In the genomic region with DNA sequence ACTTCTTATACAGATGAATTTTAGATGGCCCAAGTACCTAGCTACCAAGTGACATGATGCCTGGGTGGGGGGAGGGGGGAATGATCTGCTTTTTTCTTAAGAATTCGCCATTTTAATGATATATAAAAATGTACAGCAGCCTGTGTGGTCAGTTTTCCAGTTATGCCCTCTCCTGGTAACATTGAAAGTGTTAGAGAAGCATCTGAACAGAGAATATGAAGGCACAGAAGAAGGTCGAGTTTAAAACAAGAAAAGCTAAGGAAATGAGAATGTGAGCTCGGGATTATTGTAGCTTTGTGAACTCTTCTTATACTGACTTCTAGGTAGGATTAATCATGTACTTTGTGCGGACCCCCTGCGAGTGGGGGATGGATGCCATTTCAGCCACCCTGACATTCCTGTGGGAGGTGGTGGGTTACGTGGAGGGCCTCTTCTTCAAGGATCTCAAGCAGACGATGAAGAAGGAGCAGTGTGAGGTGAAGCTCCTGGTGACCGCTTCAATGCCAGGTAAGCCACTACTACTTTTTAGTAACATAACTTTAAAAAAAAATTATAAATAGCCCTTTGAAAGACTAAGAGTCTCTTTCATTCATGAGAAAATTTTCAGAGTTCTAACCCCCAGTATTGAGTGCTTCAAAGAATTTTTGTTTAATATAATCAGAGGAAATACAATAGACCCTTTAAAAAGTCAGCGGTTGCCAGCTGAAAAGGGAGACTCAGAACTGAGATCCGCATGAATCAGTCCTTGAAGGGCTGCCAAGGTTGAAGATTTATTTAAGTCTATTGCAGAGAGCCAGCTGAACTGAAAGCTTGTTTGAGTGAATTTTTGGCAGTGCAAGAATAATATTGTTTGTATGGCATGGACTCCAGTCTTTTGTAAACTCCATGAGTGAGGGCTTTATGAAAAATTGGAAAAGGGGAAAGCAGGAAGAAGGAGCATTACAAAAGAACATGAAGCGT, we compare ENCODE assay signal across 11 cellular contexts.
DNase-seq lines count a peak whose midpoint lies in the region; ATAC-seq, FAIRE-seq and TF ChIP-seq lines count a peak whose summit lies in the region.
"Had no signal": no experiment of that assay in that cellular context is flagged by ENCODE, and none has a peak within 500 bp of the region (broad histone marks: within the 10 kb centered on the region; RNA-seq: fewer than 3 reads in every experiment).

No MANE protein-coding gene starts in this region.

- POLR2A ChIA-PET in activated CD4-positive, alpha-beta T cell treated with anti-CD3 and anti-CD28 coated beads for 36 hours (lab: Charles Lee), result no interaction called here
- POLR2A ChIA-PET in T-cell (lab: Charles Lee), result interaction anchor here in 1 of 2 donors (1.0 kb wide), 1 partner anchor 13 kb away, joined by 3 read pairs; no protein-coding TSS in a partner anchor

- TF ChIP-seq CTCF in mesothelial cell of epicardium (IDR thresholded peaks at IDR 0.05; ENCODE audit: unreplicated experiment), result no peak

- no peak overlapping the region for H3K4me3 Mint-ChIP-seq in mesothelial cell of epicardium
- no peak overlapping the region for H3K4me3 Mint-ChIP-seq in activated CD4-positive, alpha-beta T cell treated with anti-CD3 and anti-CD28 coated beads for 36 hours
- no peak overlapping the region for H3K4me3 Mint-ChIP-seq in T-cell
- H3K4me3 Mint-ChIP-seq: activated naive CD8-positive, alpha-beta T cell treated with anti-CD3 and anti-CD28 coated beads for 36 hours had no signal

- intact Hi-C loops in activated CD4-positive, alpha-beta T cell treated with anti-CD3 and anti-CD28 coated beads for 36 hours (cut with DNase I, micrococcal nuclease), result no loop called here

- peaks cover 3% of the 10 kb centered on the region for H3K4me1 Mint-ChIP-seq in mesothelial cell of epicardium
- no peaks in the 10 kb centered on the region for H3K4me1 Mint-ChIP-seq in activated CD4-positive, alpha-beta T cell treated with anti-CD3 and anti-CD28 coated beads for 36 hours
- H3K4me1 Mint-ChIP-seq in T-cell, result no peaks in the 10 kb centered on the region
- H3K4me1 Mint-ChIP-seq: activated naive CD8-positive, alpha-beta T cell treated with anti-CD3 and anti-CD28 coated beads for 36 hours had no signal

- H3K27ac Mint-ChIP-seq in mesothelial cell of epicardium, result no peak overlapping the region
- H3K27ac Mint-ChIP-seq in activated CD4-positive, alpha-beta T cell treated with anti-CD3 and anti-CD28 coated beads for 36 hours, result no peak overlapping the region
- no peak overlapping the region for H3K27ac Mint-ChIP-seq in T-cell
- H3K27ac Mint-ChIP-seq: activated naive CD8-positive, alpha-beta T cell treated with anti-CD3 and anti-CD28 coated beads for 36 hours had no signal

- CTCF ChIA-PET in activated CD4-positive, alpha-beta T cell treated with anti-CD3 and anti-CD28 coated beads for 36 hours (lab: Charles Lee), result interaction anchor here (0.6 to 0.7 kb wide), 2 partner anchors 264 to 354 kb away, joined by 3 read pairs; no protein-coding TSS in a partner anchor
- CTCF ChIA-PET in T-cell (lab: Charles Lee), result no interaction called here

- no peak for ATAC-seq in activated CD4-positive, alpha-beta T cell treated with anti-CD3 and anti-CD28 coated beads for 36 hours
- ATAC-seq in T-cell (replicated peaks in 1 of 4), result no peak

- peak; percentile 51 for FAIRE-seq in islet of Langerhans (lab: Jason Lieb, UNC)

- DNase-seq in HPDE6-E6E7 (ENCODE audit: extremely low spot score) (peak; percentile 21), astrocyte of the hippocampus (ENCODE audit: low read depth, low spot score) (peak; percentile 95), stromal cell of bone marrow (ENCODE audit: low read depth) (peak; percentile 82), mesothelial cell of epicardium (ENCODE audit: low spot score in 2 of 2, unreplicated experiment in 2 of 2) (no peak), T-cell (no peak), SIG-M5 (lab: John Stamatoyannopoulos, UW) (no peak)
- DNase-seq in activated CD4-positive, alpha-beta T cell treated with anti-CD3 and anti-CD28 coated beads for 36 hours, result no peak
- DNase-seq: activated naive CD8-positive, alpha-beta T cell treated with anti-CD3 and anti-CD28 coated beads for 36 hours; left ventricle myocardium inferior; NCI-H1436 treated with DMSO at 0.1 percent for 48 hours had no signal

- no peaks in the 10 kb centered on the region for H3K36me3 Mint-ChIP-seq in mesothelial cell of epicardium
- no peaks in the 10 kb centered on the region for H3K36me3 Mint-ChIP-seq in activated CD4-positive, alpha-beta T cell treated with anti-CD3 and anti-CD28 coated beads for 36 hours (ENCODE audit: low read depth)
- no peaks in the 10 kb centered on the region for H3K36me3 Mint-ChIP-seq in T-cell
- H3K36me3 Mint-ChIP-seq: activated naive CD8-positive, alpha-beta T cell treated with anti-CD3 and anti-CD28 coated beads for 36 hours had no signal

- H3K27me3 Mint-ChIP-seq in mesothelial cell of epicardium (ENCODE audit: low read depth), result peaks cover 14% of the 10 kb centered on the region
- peaks cover 10% of the 10 kb centered on the region for H3K27me3 Mint-ChIP-seq in activated CD4-positive, alpha-beta T cell treated with anti-CD3 and anti-CD28 coated beads for 36 hours
- H3K27me3 Mint-ChIP-seq in T-cell, result peaks cover 5 to 6% of the 10 kb centered on the region in 2 donors

- H3K9me3 Mint-ChIP-seq in mesothelial cell of epicardium (no peaks in the 10 kb centered on the region), T-cell (no peaks in the 10 kb centered on the region)
- no peaks in the 10 kb centered on the region for H3K9me3 Mint-ChIP-seq in activated CD4-positive, alpha-beta T cell treated with anti-CD3 and anti-CD28 coated beads for 36 hours (ENCODE audit: low read depth)
- H3K9me3 Mint-ChIP-seq: activated naive CD8-positive, alpha-beta T cell treated with anti-CD3 and anti-CD28 coated beads for 36 hours had no signal

Comparison
In these comparisons a context has a peak if more than half of its experiments do, and no peak if none do; other contexts are left out.
1. DNase-seq: peak in HPDE6-E6E7 (single experiment), astrocyte of the hippocampus (single experiment) and stromal cell of bone marrow (single experiment); none in mesothelial cell of epicardium (0 of 2), activated CD4-positive, alpha-beta T cell treated with anti-CD3 and anti-CD28 coated beads for 36 hours (single experiment), T-cell (0 of 34) and SIG-M5 (single experiment).